ENCODE assay signal across 8 cellular contexts in genomic region chr1:36386262-36387140, GRCh38. TPM values are rescaled to one million over a fixed set of nuclear protein-coding genes. Genes with fewer than 3 reads are reported as not detected.
DNase-seq lines count a peak whose midpoint lies in the region; ATAC-seq and TF ChIP-seq lines count a peak whose summit lies in the region.

No MANE protein-coding gene starts in this region.

- peak overlapping the region; percentile 94 to 99 for H3K27ac ChIP-seq in ascending aorta

- TF ChIP-seq CTCF in GM10266 (IDR thresholded peaks at IDR 0.05; ENCODE audit: control insufficient read depth, insufficient read depth, low read depth, missing control alignments) (no peak), ascending aorta (IDR thresholded peaks at IDR 0.05) (no peak)

- intact Hi-C loops in ascending aorta (cut with DNase I): loop anchor here (1.0 to 10.0 kb wide), 5 partner anchors 35 to 1088 kb away; partner anchors contain the start of genes AGO3, EVA1B, MAP7D1 and ZC3H12A

- peak overlapping the region; percentile 94 for H3K4me3 Mint-ChIP-seq in T-helper 2 cell treated with Interferon-gamma antibody and Interleukin-4, amounts not matched to agents 5 μg/mL and 100 μg/mL, for 36 hours

- H3K36me3 Mint-ChIP-seq in T-helper 2 cell treated with Interferon-gamma antibody and Interleukin-4, amounts not matched to agents 5 μg/mL and 100 μg/mL, for 36 hours (ENCODE audit: low read depth): peaks cover 10% of the 10 kb centered on the region

- peak overlapping the region; percentile 98 for H3K27ac Mint-ChIP-seq in T-helper 2 cell treated with Interferon-gamma antibody and Interleukin-4, amounts not matched to agents 5 μg/mL and 100 μg/mL, for 36 hours

- ATAC-seq in HG02763 (IDR thresholded peaks at IDR 0.05; ENCODE audit: unreplicated experiment): peak; percentile 23
- ATAC-seq in HG03469 (IDR thresholded peaks at IDR 0.05; ENCODE audit: unreplicated experiment): no peak

- DNase-seq in GM10266 (ENCODE audit: extremely low spot score) (peak; percentile 89), NCI-H146 treated with DMSO at 0.1 percent for 48 hours (lab: John Stamatoyannopoulos, UW; ENCODE audit: unreplicated experiment) (peak; percentile 64), ascending aorta (ENCODE audit: low spot score in 2 of 2) (peak; percentile 98 to 100), hippocampal formation (lab: John Stamatoyannopoulos, UW) (peak; percentile 78 to 88), renal cortical epithelial cell (ENCODE audit: low read depth) (peak; percentile 100)
- DNase-seq in T-helper 2 cell treated with Interferon-gamma antibody and Interleukin-4, amounts not matched to agents 5 μg/mL and 100 μg/mL, for 36 hours (ENCODE audit: low spot score): peak; percentile 93

- peaks cover 11 to 18% of the 10 kb centered on the region in 2 donors for H3K36me3 ChIP-seq in ascending aorta

- peaks cover 20 to 52% of the 10 kb centered on the region in 2 donors for H3K4me1 ChIP-seq in ascending aorta

- no peaks in the 10 kb centered on the region for H3K9me3 ChIP-seq in ascending aorta

- H3K27me3 ChIP-seq in ascending aorta: no peaks in the 10 kb centered on the region

- no peaks in the 10 kb centered on the region for H3K9me3 Mint-ChIP-seq in T-helper 2 cell treated with Interferon-gamma antibody and Interleukin-4, amounts not matched to agents 5 μg/mL and 100 μg/mL, for 36 hours

- no peaks in the 10 kb centered on the region for H3K27me3 Mint-ChIP-seq in T-helper 2 cell treated with Interferon-gamma antibody and Interleukin-4, amounts not matched to agents 5 μg/mL and 100 μg/mL, for 36 hours (ENCODE audit: low read depth)

- H3K4me3 ChIP-seq in ascending aorta: peak overlapping the region; percentile 94 to 99

- H3K4me1 Mint-ChIP-seq in T-helper 2 cell treated with Interferon-gamma antibody and Interleukin-4, amounts not matched to agents 5 μg/mL and 100 μg/mL, for 36 hours (ENCODE audit: low read depth): peaks cover 42% of the 10 kb centered on the region

RNA-seq across cellular contexts. Expression of gene STK40, which starts 0.8 kb away (rescaled TPM):
- total RNA-seq in ascending aorta (77.0 TPM), renal cortical epithelial cell (17.4 and 34.5 TPM in 2 replicates)

RNA-seq across cellular contexts. Expression of gene LSM10, which starts 11.2 kb away (rescaled TPM):
- total RNA-seq in ascending aorta: 9.8 TPM
- total RNA-seq in renal cortical epithelial cell: 6.4 and 12.1 TPM in 2 replicates
